ENCODE assay signal across 30 cellular contexts in the genomic region with DNA sequence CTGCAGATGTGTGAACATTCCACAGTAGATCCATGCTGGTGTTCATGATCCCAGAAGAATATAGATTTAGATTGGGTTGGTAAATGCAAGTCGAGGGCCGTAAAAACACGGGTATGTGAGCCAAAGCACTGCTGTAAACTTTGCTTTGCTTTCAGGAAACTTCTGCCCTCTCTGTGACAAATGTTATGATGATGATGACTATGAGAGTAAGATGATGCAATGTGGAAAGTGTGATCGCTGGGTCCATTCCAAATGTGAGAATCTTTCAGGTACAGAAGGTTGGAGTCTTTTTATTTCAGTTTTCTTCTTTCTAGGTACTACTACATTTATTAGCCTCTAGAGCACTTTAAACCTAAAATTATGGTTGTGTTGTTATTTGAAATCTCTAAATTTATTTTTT. TPM values are rescaled to one million over a fixed set of nuclear protein-coding genes. Genes with fewer than 3 reads are reported as not detected.
DNase-seq lines count a peak whose midpoint lies in the region; ATAC-seq, FAIRE-seq and TF ChIP-seq lines count a peak whose summit lies in the region.
"Had no signal": no experiment of that assay in that cellular context is flagged by ENCODE, and none has a peak within 500 bp of the region (broad histone marks: within the 10 kb centered on the region; RNA-seq: fewer than 3 reads in every experiment).

No MANE protein-coding gene starts in this region.

- in situ Hi-C loops in K562 (cut with MboI) = loop anchor here (5.0 kb wide), 1 partner anchor 294 kb away; no protein-coding TSS in a partner anchor

- WGBS in K562 (ENCODE audit: insufficient coverage, low coverage, missing lambda C conversion rate) = 93% methylated on average over 4 of the region's 4 CpGs

- no peak overlapping the region for H3K27ac Mint-ChIP-seq in activated CD4-positive, alpha-beta T cell treated with anti-CD3 and anti-CD28 coated beads, Interleukin-2, amount 10 ng/mL, durations not matched to agents 7 days and 5 days
- H3K27ac Mint-ChIP-seq in activated naive CD4-positive, alpha-beta T cell treated with anti-CD3 and anti-CD28 coated beads, Interleukin-2, amount 50 U/mL, for 24 hours = peak overlapping the region; percentile 84
- H3K27ac Mint-ChIP-seq in activated naive CD4-positive, alpha-beta T cell treated with anti-CD3 and anti-CD28 coated beads, Interleukin-2, amount 10 ng/mL, durations not matched to agents 7 days and 5 days = no peak overlapping the region
- H3K27ac Mint-ChIP-seq in CD8-positive, alpha-beta memory T cell = peak overlapping the region in 4 of 8 donors; percentile 20 to 61 (median 32)
- H3K27ac Mint-ChIP-seq: CD8-positive, alpha-beta T cell; GM23338; IgD-negative memory B cell had no signal

- peaks cover 52% of the 10 kb centered on the region for H3K36me3 Mint-ChIP-seq in activated CD4-positive, alpha-beta T cell treated with anti-CD3 and anti-CD28 coated beads, Interleukin-2, amount 10 ng/mL, durations not matched to agents 7 days and 5 days (ENCODE audit: low read depth)
- peaks cover 24% of the 10 kb centered on the region for H3K36me3 Mint-ChIP-seq in activated naive CD4-positive, alpha-beta T cell treated with anti-CD3 and anti-CD28 coated beads, Interleukin-2, amount 50 U/mL, for 24 hours
- peaks cover 54% of the 10 kb centered on the region for H3K36me3 Mint-ChIP-seq in activated naive CD4-positive, alpha-beta T cell treated with anti-CD3 and anti-CD28 coated beads, Interleukin-2, amount 10 ng/mL, durations not matched to agents 7 days and 5 days
- H3K36me3 Mint-ChIP-seq in CD8-positive, alpha-beta memory T cell = peaks cover 3 to 76% (median 27%) of the 10 kb centered on the region in 3 donors

- peaks cover 87% of the 10 kb centered on the region for H3K36me3 ChIP-seq in SK-N-MC (ENCODE audit: insufficient read depth, low read length)
- H3K36me3 ChIP-seq in K562 (ENCODE audit: control insufficient read depth, insufficient read depth, low read length) = peaks cover 87% of the 10 kb centered on the region
- H3K36me3 ChIP-seq in CD8-positive, alpha-beta memory T cell (ENCODE audit: insufficient read depth, low read length) = peaks cover 53% of the 10 kb centered on the region

- no peak for ATAC-seq in K562
- ATAC-seq: CD8-positive, alpha-beta T cell; GM23338 had no signal

- CTCF ChIA-PET in activated CD4-positive, alpha-beta T cell treated with anti-CD3 and anti-CD28 coated beads, Interleukin-2, amount 10 ng/mL, durations not matched to agents 7 days and 5 days (lab: Charles Lee) = interaction anchor here (1.3 kb wide), 1 partner anchor 14 kb away, joined by 3 read pairs; no protein-coding TSS in a partner anchor
- CTCF ChIA-PET in activated naive CD4-positive, alpha-beta T cell treated with anti-CD3 and anti-CD28 coated beads, Interleukin-2, amount 10 ng/mL, durations not matched to agents 7 days and 5 days (lab: Charles Lee) = interaction anchor here (0.9 to 1.8 kb wide), 2 partner anchors 117 to 138 kb away, joined by 3 to 5 read pairs; no protein-coding TSS in a partner anchor
- CTCF ChIA-PET in K562 (lab: Yijun Ruan, JAX; ENCODE audit: low intra/inter-chr PET ratio) = interaction anchor here (0.6 kb wide), 1 partner anchor 217 kb away, joined by 3 read pairs; no protein-coding TSS in a partner anchor
- CTCF ChIA-PET in CD8-positive, alpha-beta memory T cell (lab: Charles Lee) = interaction anchor here (1.0 kb wide), 1 partner anchor 112 kb away, joined by 4 read pairs; no protein-coding TSS in a partner anchor

- BruUV-seq in K562 (replicated peaks; lab: Mats Ljungman, UMichigan) = no TSS peak

- TF ChIP-seq POLR2A in K562 (conservative IDR thresholded peaks at IDR 0.05) = no peak

- no peaks in the 10 kb centered on the region for H4K20me1 ChIP-seq in K562 (replicated peaks; ENCODE audit: control insufficient read depth, insufficient read depth, low read length)

- POLR2A ChIA-PET in activated CD4-positive, alpha-beta T cell treated with anti-CD3 and anti-CD28 coated beads, Interleukin-2, amount 10 ng/mL, durations not matched to agents 7 days and 5 days (lab: Charles Lee) = no interaction called here
- POLR2A ChIA-PET in K562 (lab: Yijun Ruan, JAX) = no interaction called here
- POLR2A ChIA-PET in CD8-positive, alpha-beta memory T cell (lab: Charles Lee) = no interaction called here

- H3K79me2 ChIP-seq in K562 (ENCODE audit: control insufficient read depth, insufficient read depth, low read length) = no peaks in the 10 kb centered on the region

- H3K27ac ChIP-seq in SK-N-MC (peak overlapping the region; percentile 18; the same call in 1 of the 2 replicates), K562 (ENCODE audit: extremely low read depth, low read depth, low read length) (no peak overlapping the region)
- H3K27ac ChIP-seq in CD8-positive, alpha-beta memory T cell (ENCODE audit: low read depth, low read length) = no peak overlapping the region

- H3K4me3 ChIP-seq in SK-N-MC = no peak overlapping the region
- H3K4me3 ChIP-seq in K562 = no peak overlapping the region
- H3K4me3 ChIP-seq in CD8-positive, alpha-beta memory T cell (ENCODE audit: low read length) = no peak overlapping the region
- H3K4me3 ChIP-seq: GM23338, HAP-1 had no signal

- DNase-seq in activated CD4-positive, alpha-beta T cell treated with anti-CD3 and anti-CD28 coated beads for 48 hours = peak; percentile 18
- DNase-seq in activated CD4-positive, alpha-beta T cell treated with anti-CD3 and anti-CD28 coated beads, Interleukin-2, amount 10 ng/mL, durations not matched to agents 7 days and 5 days = no peak
- DNase-seq in activated naive CD4-positive, alpha-beta T cell treated with anti-CD3 and anti-CD28 coated beads, Interleukin-2, amount 10 ng/mL, durations not matched to agents 7 days and 5 days = no peak
- no peak for DNase-seq in SK-N-MC (ENCODE audit: low read depth, low spot score)
- DNase-seq in K562 (ENCODE audit: extremely low read depth in 1 of 4, low spot score in 3 of 4) = no peak
- DNase-seq in midbrain (lab: John Stamatoyannopoulos, UW) = no peak
- DNase-seq in CD8-positive, alpha-beta memory T cell = no peak
- DNase-seq: AML-193; C1 segment of cervical spinal cord; Calu3; CD8-positive, alpha-beta T cell; DMS153; Karpas-422; MV-4-11; NCI-H1694; NCI-H2081; NCI-H2171; NCI-H345; NCI-H524; NCI-H774; NK-92 treated with Interleukin-12 subunit alpha and Interleukin-12 subunit beta, amount 100 ng/mL, for 24 hours had no signal

- H3K4me1 ChIP-seq in K562 (replicated peaks in 1 of 2; ENCODE audit: control insufficient read depth in 2 of 2, insufficient read depth in 2 of 2, low read length in 2 of 2) = no peaks in the 10 kb centered on the region
- H3K4me1 ChIP-seq in CD8-positive, alpha-beta memory T cell (ENCODE audit: insufficient read depth, low read length) = no peaks in the 10 kb centered on the region
- H3K4me1 ChIP-seq: HAP-1 had no signal

- no peaks in the 10 kb centered on the region for H3K27me3 ChIP-seq in K562 (ENCODE audit: control insufficient read depth in 2 of 2, insufficient read depth in 2 of 2, low read length in 2 of 2)
- no peaks in the 10 kb centered on the region for H3K27me3 ChIP-seq in CD8-positive, alpha-beta memory T cell (ENCODE audit: insufficient read depth, low read length, poor library complexity, severe bottlenecking)

- H2AFZ ChIP-seq in K562 (ENCODE audit: low read depth, low read length) = no peak overlapping the region
- H2AFZ ChIP-seq: GM23338 had no signal

- H3K9me1 ChIP-seq in K562 (ENCODE audit: control insufficient read depth, insufficient read depth, low read length) = no peaks in the 10 kb centered on the region

- TF ChIP-seq EP300 in K562 (IDR thresholded peaks at IDR 0.05; ENCODE audit: low read length) = no peak

- no peaks in the 10 kb centered on the region for H3K27me3 Mint-ChIP-seq in activated CD4-positive, alpha-beta T cell treated with anti-CD3 and anti-CD28 coated beads, Interleukin-2, amount 10 ng/mL, durations not matched to agents 7 days and 5 days
- H3K27me3 Mint-ChIP-seq in activated naive CD4-positive, alpha-beta T cell treated with anti-CD3 and anti-CD28 coated beads, Interleukin-2, amount 50 U/mL, for 24 hours = no peaks in the 10 kb centered on the region
- no peaks in the 10 kb centered on the region for H3K27me3 Mint-ChIP-seq in activated naive CD4-positive, alpha-beta T cell treated with anti-CD3 and anti-CD28 coated beads, Interleukin-2, amount 10 ng/mL, durations not matched to agents 7 days and 5 days
- H3K27me3 Mint-ChIP-seq in CD8-positive, alpha-beta memory T cell = no peaks in the 10 kb centered on the region
- H3K27me3 Mint-ChIP-seq: IgD-negative memory B cell had no signal

- H3K4me2 ChIP-seq in K562 (ENCODE audit: insufficient read depth, low read length) = no peak overlapping the region
- H3K4me2 ChIP-seq: GM23338 had no signal

- FAIRE-seq in K562 (lab: Jason Lieb, UNC) = no peak
- FAIRE-seq: GM12892, HTR-8/SVneo, RCC 7860 had no signal

- H3K9me3 ChIP-seq in SK-N-MC (ENCODE audit: low read depth, low read length) (no peaks in the 10 kb centered on the region), K562 (replicated peaks; ENCODE audit: control insufficient read depth, insufficient read depth, low read depth, low read length) (no peaks in the 10 kb centered on the region)
- H3K9me3 ChIP-seq in CD8-positive, alpha-beta memory T cell (ENCODE audit: low read length) = no peaks in the 10 kb centered on the region
- H3K9me3 ChIP-seq: HAP-1 had no signal

- no peak overlapping the region for H3K4me3 Mint-ChIP-seq in activated CD4-positive, alpha-beta T cell treated with anti-CD3 and anti-CD28 coated beads, Interleukin-2, amount 10 ng/mL, durations not matched to agents 7 days and 5 days
- no peak overlapping the region for H3K4me3 Mint-ChIP-seq in activated naive CD4-positive, alpha-beta T cell treated with anti-CD3 and anti-CD28 coated beads, Interleukin-2, amount 50 U/mL, for 24 hours
- H3K4me3 Mint-ChIP-seq in activated naive CD4-positive, alpha-beta T cell treated with anti-CD3 and anti-CD28 coated beads, Interleukin-2, amount 10 ng/mL, durations not matched to agents 7 days and 5 days = no peak overlapping the region
- no peak overlapping the region for H3K4me3 Mint-ChIP-seq in CD8-positive, alpha-beta memory T cell
- H3K4me3 Mint-ChIP-seq: CD8-positive, alpha-beta T cell; GM23338; IgD-negative memory B cell had no signal

- intact Hi-C loops in K562 (cut with micrococcal nuclease) = no loop called here

- TF ChIP-seq CTCF in K562 (IDR thresholded peaks at IDR 0.05 in 2 of 3, conservative IDR thresholded peaks at IDR 0.05 in 1 of 3; ENCODE audit: insufficient read depth in 2 of 3, low read depth in 1 of 3, low read length in 3 of 3) = no peak

- H3K9ac ChIP-seq in SK-N-MC (ENCODE audit: insufficient read length) = no peak overlapping the region
- no peak overlapping the region for H3K9ac ChIP-seq in K562 (ENCODE audit: insufficient read depth in 1 of 2, low read depth in 2 of 2, low read length in 2 of 2)

- TF ChIP-seq RAD21 in K562 (CRISPR knock-in tag; conservative IDR thresholded peaks at IDR 0.05 in 1 of 2, IDR thresholded peaks at IDR 0.05 in 1 of 2) = no peak

- no peaks in the 10 kb centered on the region for H3K4me1 Mint-ChIP-seq in activated CD4-positive, alpha-beta T cell treated with anti-CD3 and anti-CD28 coated beads, Interleukin-2, amount 10 ng/mL, durations not matched to agents 7 days and 5 days
- H3K4me1 Mint-ChIP-seq in activated naive CD4-positive, alpha-beta T cell treated with anti-CD3 and anti-CD28 coated beads, Interleukin-2, amount 50 U/mL, for 24 hours = peaks cover 17% of the 10 kb centered on the region
- H3K4me1 Mint-ChIP-seq in activated naive CD4-positive, alpha-beta T cell treated with anti-CD3 and anti-CD28 coated beads, Interleukin-2, amount 10 ng/mL, durations not matched to agents 7 days and 5 days = no peaks in the 10 kb centered on the region
- H3K4me1 Mint-ChIP-seq in CD8-positive, alpha-beta memory T cell = peaks cover 4 to 6% (median 5%) of the 10 kb centered on the region in 3 donors
- H3K4me1 Mint-ChIP-seq: GM23338, IgD-negative memory B cell had no signal

- H3K9me3 Mint-ChIP-seq in activated CD4-positive, alpha-beta T cell treated with anti-CD3 and anti-CD28 coated beads, Interleukin-2, amount 10 ng/mL, durations not matched to agents 7 days and 5 days = no peaks in the 10 kb centered on the region
- H3K9me3 Mint-ChIP-seq in activated naive CD4-positive, alpha-beta T cell treated with anti-CD3 and anti-CD28 coated beads, Interleukin-2, amount 50 U/mL, for 24 hours = no peaks in the 10 kb centered on the region
- H3K9me3 Mint-ChIP-seq in activated naive CD4-positive, alpha-beta T cell treated with anti-CD3 and anti-CD28 coated beads, Interleukin-2, amount 10 ng/mL, durations not matched to agents 7 days and 5 days = no peaks in the 10 kb centered on the region
- no peaks in the 10 kb centered on the region for H3K9me3 Mint-ChIP-seq in CD8-positive, alpha-beta memory T cell
- H3K9me3 Mint-ChIP-seq: CD8-positive, alpha-beta T cell; GM23338; IgD-negative memory B cell had no signal

RNA-seq across cellular contexts. Expression of gene TTC36, which starts 36.2 kb away (rescaled TPM):
- total RNA-seq in activated CD4-positive, alpha-beta T cell treated with anti-CD3 and anti-CD28 coated beads, Interleukin-2, amount 10 ng/mL, durations not matched to agents 7 days and 5 days = 1 to 10 TPM; 1.1 to 1.8 TPM
- not detected in 2 replicates for total RNA-seq in K562 (2011; cell fraction: chromatin; rRNA removed; ENCODE audit: low replicate concordance)
- total RNA-seq in K562 (2011; cell fraction: nucleolus; rRNA removed) = 0.66 and 0.83 TPM in 2 replicates
- not detected in 2 replicates for total RNA-seq in K562 (2011; cell fraction: nucleoplasm; rRNA removed)
- total RNA-seq in K562 (2014; rRNA removed) (0.78 TPM in 1 of 2 replicates, not detected in the other), K562 (2014; rRNA removed; fragmentation: Illumina TruSeq; extraction: Trizol) (not detected in 2 replicates), K562 (2015; rRNA removed; fragmentation: Illumina TruSeq; extraction: Trizol) (not detected in 2 replicates), K562 (2021) (0.22 and 0.36 TPM in 2 replicates)
- polyA plus RNA-seq in K562 (2011; rRNA removed) (not detected in 2 replicates), K562 (2014; fragmentation: Illumina TruSeq; extraction: Trizol) (not detected in 2 replicates), K562 (2014; fragmentation: Nextera tagmentation; extraction: Ambion mirVana) (not detected), K562 (2014; rRNA removed) (0.23 and 0.59 TPM in 2 replicates)
- polyA plus RNA-seq in K562 (2011; cell fraction: cytosol; rRNA removed) = 0.06 TPM in 1 of 2 replicates, not detected in the other
- polyA plus RNA-seq in K562 (2011; cell fraction: nucleus; rRNA removed) = 0.18 and 0.53 TPM in 2 replicates
- 0.14 and 0.15 TPM in 2 replicates for polyA plus RNA-seq in K562 (2012)
- polyA minus RNA-seq in K562 (2011; rRNA and poly(A)+ RNA removed) = not detected in 2 replicates
- polyA minus RNA-seq in K562 (2011; cell fraction: cytosol; rRNA and poly(A)+ RNA removed) = not detected in 2 replicates
- polyA minus RNA-seq in K562 (2011; cell fraction: nucleus; rRNA and poly(A)+ RNA removed) = 0.27 and 0.78 TPM in 2 replicates
- under 1 TPM; 0.44 to 0.59 TPM for total RNA-seq in CD8-positive, alpha-beta memory T cell
- not detected for polyA plus RNA-seq in CD8-positive, alpha-beta memory T cell
- total RNA-seq: A172 had no signal
- polyA plus RNA-seq: AG04450 had no signal

RNA-seq across cellular contexts. Expression of gene TMEM25, which starts 40.0 kb away (rescaled TPM):
- total RNA-seq in activated CD4-positive, alpha-beta T cell treated with anti-CD3 and anti-CD28 coated beads, Interleukin-2, amount 10 ng/mL, durations not matched to agents 7 days and 5 days = 1 to 10 TPM; 7.8 to 9.5 TPM
- total RNA-seq in K562 (2011; cell fraction: chromatin; rRNA removed; ENCODE audit: low replicate concordance) = 15.4 and 39.3 TPM in 2 replicates
- total RNA-seq in K562 (2011; cell fraction: nucleolus; rRNA removed) = 19.7 and 20.1 TPM in 2 replicates
- total RNA-seq in K562 (2011; cell fraction: nucleoplasm; rRNA removed) = 15.8 and 18.2 TPM in 2 replicates
- total RNA-seq in K562 (2014; rRNA removed) = 1.5 and 2.1 TPM in 2 replicates
- total RNA-seq in K562 (2014; rRNA removed; fragmentation: Illumina TruSeq; extraction: Trizol) = 0.77 and 1.2 TPM in 2 replicates
- 1.8 and 2.0 TPM in 2 replicates for total RNA-seq in K562 (2015; rRNA removed; fragmentation: Illumina TruSeq; extraction: Trizol)
- total RNA-seq in K562 (2021) = 3.2 TPM in 2 replicates
- 2.2 and 7.1 TPM in 2 replicates for polyA plus RNA-seq in K562 (2011; rRNA removed)
- 4.0 and 6.3 TPM in 2 replicates for polyA plus RNA-seq in K562 (2011; cell fraction: cytosol; rRNA removed)
- 35.3 and 59.2 TPM in 2 replicates for polyA plus RNA-seq in K562 (2011; cell fraction: nucleus; rRNA removed)
- polyA plus RNA-seq in K562 (2012) = 1.6 and 4.2 TPM in 2 replicates
- 2.7 and 3.4 TPM in 2 replicates for polyA plus RNA-seq in K562 (2014; fragmentation: Illumina TruSeq; extraction: Trizol)
- polyA plus RNA-seq in K562 (2014; fragmentation: Nextera tagmentation; extraction: Ambion mirVana) = under 1 TPM; 0.34 to 0.49 TPM
- polyA plus RNA-seq in K562 (2014; rRNA removed) = 3.8 and 4.3 TPM in 2 replicates
- 4.1 and 5.3 TPM in 2 replicates for polyA minus RNA-seq in K562 (2011; rRNA and poly(A)+ RNA removed)
- polyA minus RNA-seq in K562 (2011; cell fraction: cytosol; rRNA and poly(A)+ RNA removed) = 2.1 and 6.1 TPM in 2 replicates
- 11.3 and 17.8 TPM in 2 replicates for polyA minus RNA-seq in K562 (2011; cell fraction: nucleus; rRNA and poly(A)+ RNA removed)
- total RNA-seq in CD8-positive, alpha-beta memory T cell = 1 to 10 TPM; 7.0 to 8.3 TPM
- 12.1 TPM for polyA plus RNA-seq in CD8-positive, alpha-beta memory T cell

RNA-seq across cellular contexts. Expression of gene KMT2A, which starts 54.7 kb away (rescaled TPM):
- total RNA-seq in activated CD4-positive, alpha-beta T cell treated with anti-CD3 and anti-CD28 coated beads, Interleukin-2, amount 10 ng/mL, durations not matched to agents 7 days and 5 days = 100 to 1,000 TPM in 1 of 2 experiments, 10 to 100 TPM in 1; 93.4 to 102 TPM
- 227 and 437 TPM in 2 replicates for total RNA-seq in K562 (2011; cell fraction: chromatin; rRNA removed; ENCODE audit: low replicate concordance)
- total RNA-seq in K562 (2011; cell fraction: nucleolus; rRNA removed) = 184 and 220 TPM in 2 replicates
- total RNA-seq in K562 (2011; cell fraction: nucleoplasm; rRNA removed) = 320 and 503 TPM in 2 replicates
- total RNA-seq in K562 (2014; rRNA removed) (27.0 and 34.8 TPM in 2 replicates), K562 (2014; rRNA removed; fragmentation: Illumina TruSeq; extraction: Trizol) (37.0 and 44.1 TPM in 2 replicates), K562 (2015; rRNA removed; fragmentation: Illumina TruSeq; extraction: Trizol) (32.9 and 33.7 TPM in 2 replicates), K562 (2021) (58.9 and 59.9 TPM in 2 replicates)
- polyA plus RNA-seq in K562 (2011; rRNA removed) (28.3 and 30.4 TPM in 2 replicates), K562 (2014; fragmentation: Illumina TruSeq; extraction: Trizol) (41.6 and 48.9 TPM in 2 replicates), K562 (2014; fragmentation: Nextera tagmentation; extraction: Ambion mirVana) (10 to 100 TPM in 1 of 2 experiments, 1 to 10 TPM in 1; 9.6 to 10.8 TPM), K562 (2014; rRNA removed) (32.6 and 36.9 TPM in 2 replicates)
- polyA plus RNA-seq in K562 (2011; cell fraction: cytosol; rRNA removed) = 24.5 and 37.4 TPM in 2 replicates
- 159 and 233 TPM in 2 replicates for polyA plus RNA-seq in K562 (2011; cell fraction: nucleus; rRNA removed)
- polyA plus RNA-seq in K562 (2012) = 26.7 and 27.2 TPM in 2 replicates
- polyA minus RNA-seq in K562 (2011; rRNA and poly(A)+ RNA removed) = 95.7 and 118 TPM in 2 replicates
- polyA minus RNA-seq in K562 (2011; cell fraction: cytosol; rRNA and poly(A)+ RNA removed) = 53.8 and 61.4 TPM in 2 replicates
- 141 and 184 TPM in 2 replicates for polyA minus RNA-seq in K562 (2011; cell fraction: nucleus; rRNA and poly(A)+ RNA removed)
- total RNA-seq in CD8-positive, alpha-beta memory T cell = 10 to 100 TPM; 80.0 to 80.6 TPM
- 40.5 TPM for polyA plus RNA-seq in CD8-positive, alpha-beta memory T cell
